ENCODE assay signal across 15 cellular contexts in the genomic region with DNA sequence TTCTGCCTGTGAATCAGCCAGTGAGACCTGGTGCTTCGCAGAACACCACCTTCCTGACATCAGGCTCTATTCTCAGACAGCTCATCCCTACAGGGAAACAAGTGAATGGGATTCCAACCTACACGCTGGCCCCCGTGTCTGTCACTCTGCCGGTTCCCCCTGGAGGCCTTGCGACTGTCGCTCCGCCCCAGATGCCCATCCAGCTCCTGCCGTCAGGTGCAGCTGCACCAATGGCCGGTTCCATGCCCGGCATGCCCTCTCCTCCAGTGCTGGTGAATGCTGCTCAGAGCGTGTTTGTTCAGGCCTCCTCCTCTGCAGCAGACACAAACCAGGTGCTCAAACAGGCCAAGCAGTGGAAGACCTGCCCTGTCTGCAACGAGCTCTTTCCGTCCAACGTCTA. TPM values are rescaled to one million over a fixed set of nuclear protein-coding genes. Genes with fewer than 3 reads are reported as not detected.
DNase-seq lines count a peak whose midpoint lies in the region; ATAC-seq and TF ChIP-seq lines count a peak whose summit lies in the region.
"Had no signal": no experiment of that assay in that cellular context is flagged by ENCODE, and none has a peak within 500 bp of the region (broad histone marks: within the 10 kb centered on the region; RNA-seq: fewer than 3 reads in every experiment).

No MANE protein-coding gene starts in this region.

- POLR2A ChIA-PET in activated CD8-positive, alpha-beta T cell treated with anti-CD3 and anti-CD28 coated beads, Interleukin-2, amount 10 ng/mL, durations not matched to agents 7 days and 5 days (lab: Charles Lee), result no interaction called here
- POLR2A ChIA-PET in activated CD8-positive, alpha-beta T cell treated with anti-CD3 and anti-CD28 coated beads for 36 hours (lab: Charles Lee), result no interaction called here
- POLR2A ChIA-PET in WTC11 (lab: Charles Lee), result no interaction called here

- intact Hi-C loops in activated CD8-positive, alpha-beta T cell treated with anti-CD3 and anti-CD28 coated beads for 36 hours (cut with micrococcal nuclease), result no loop called here

- peaks cover 79% of the 10 kb centered on the region for H3K36me3 ChIP-seq in HAP-1 (replicated peaks)

- peaks cover 55% of the 10 kb centered on the region for H3K36me3 Mint-ChIP-seq in activated CD8-positive, alpha-beta T cell treated with anti-CD3 and anti-CD28 coated beads, Interleukin-2, amount 10 ng/mL, durations not matched to agents 7 days and 5 days (ENCODE audit: low read depth)
- H3K36me3 Mint-ChIP-seq in activated CD8-positive, alpha-beta T cell treated with anti-CD3 and anti-CD28 coated beads for 36 hours (ENCODE audit: low read depth), result peaks cover 64% of the 10 kb centered on the region
- H3K36me3 Mint-ChIP-seq in WTC11 (peaks cover 75% of the 10 kb centered on the region), endothelial cell (ENCODE audit: low read depth, unreplicated experiment) (peaks cover 21% of the 10 kb centered on the region), progenitor cell of endocrine pancreas (ENCODE audit: insufficient read depth) (peaks cover 15% of the 10 kb centered on the region)

- in situ Hi-C loops in HAP-1 (cut with MboI; ENCODE audit: low sequenced_read_pairs), result no loop called here

- H3K27ac Mint-ChIP-seq in activated CD8-positive, alpha-beta T cell treated with anti-CD3 and anti-CD28 coated beads, Interleukin-2, amount 10 ng/mL, durations not matched to agents 7 days and 5 days, result peak overlapping the region; percentile 34
- H3K27ac Mint-ChIP-seq in activated CD8-positive, alpha-beta T cell treated with anti-CD3 and anti-CD28 coated beads for 36 hours, result no peak overlapping the region
- H3K27ac Mint-ChIP-seq in WTC11 (peak overlapping the region; percentile 40; the same call in 1 of the 2 replicates), endothelial cell (ENCODE audit: unreplicated experiment) (no peak overlapping the region), progenitor cell of endocrine pancreas (peak overlapping the region; percentile 31)
- H3K27ac Mint-ChIP-seq: CD8-positive, alpha-beta memory T cell; GM23338 had no signal

- H3K9me3 ChIP-seq in HAP-1, result no peaks in the 10 kb centered on the region
- H3K9me3 ChIP-seq: Caco-2 had no signal

- TF ChIP-seq CTCF in activated CD8-positive, alpha-beta T cell treated with anti-CD3 and anti-CD28 coated beads for 36 hours (IDR thresholded peaks at IDR 0.05), result no peak
- no peak for TF ChIP-seq CTCF in WTC11 (IDR thresholded peaks at IDR 0.05)
- TF ChIP-seq CTCF in endothelial cell (IDR thresholded peaks at IDR 0.05; ENCODE audit: unreplicated experiment), result no peak
- no peak for TF ChIP-seq CTCF in progenitor cell of endocrine pancreas (IDR thresholded peaks at IDR 0.05; ENCODE audit: unreplicated experiment)

- H3K27me3 ChIP-seq in HAP-1 (ENCODE audit: low read depth), result no peaks in the 10 kb centered on the region

- H3K4me1 Mint-ChIP-seq in activated CD8-positive, alpha-beta T cell treated with anti-CD3 and anti-CD28 coated beads, Interleukin-2, amount 10 ng/mL, durations not matched to agents 7 days and 5 days (ENCODE audit: low read depth), result peaks cover 18% of the 10 kb centered on the region
- peaks cover 6% of the 10 kb centered on the region for H3K4me1 Mint-ChIP-seq in activated CD8-positive, alpha-beta T cell treated with anti-CD3 and anti-CD28 coated beads for 36 hours (ENCODE audit: low read depth)
- H3K4me1 Mint-ChIP-seq in WTC11 (peaks cover 9% of the 10 kb centered on the region; the same call in 1 of the 2 replicates), endothelial cell (ENCODE audit: unreplicated experiment) (peaks cover under 1% of the 10 kb centered on the region), progenitor cell of endocrine pancreas (ENCODE audit: low read depth) (no peaks in the 10 kb centered on the region)

- no peaks in the 10 kb centered on the region for H3K27me3 Mint-ChIP-seq in activated CD8-positive, alpha-beta T cell treated with anti-CD3 and anti-CD28 coated beads, Interleukin-2, amount 10 ng/mL, durations not matched to agents 7 days and 5 days (ENCODE audit: low read depth)
- H3K27me3 Mint-ChIP-seq in activated CD8-positive, alpha-beta T cell treated with anti-CD3 and anti-CD28 coated beads for 36 hours, result no peaks in the 10 kb centered on the region
- H3K27me3 Mint-ChIP-seq in WTC11 (ENCODE audit: low read depth) (no peaks in the 10 kb centered on the region; the same call in 1 of the 2 replicates), endothelial cell (ENCODE audit: unreplicated experiment) (no peaks in the 10 kb centered on the region), progenitor cell of endocrine pancreas (no peaks in the 10 kb centered on the region)
- H3K27me3 Mint-ChIP-seq: CD8-positive, alpha-beta memory T cell; IgD-negative memory B cell had no signal

- DNase-seq in activated CD8-positive, alpha-beta T cell treated with anti-CD3 and anti-CD28 coated beads, Interleukin-2, amount 10 ng/mL, durations not matched to agents 7 days and 5 days, result no peak
- no peak for DNase-seq in activated CD8-positive, alpha-beta T cell treated with anti-CD3 and anti-CD28 coated beads for 36 hours
- DNase-seq in WTC11 (ENCODE audit: low spot score) (no peak), endothelial cell (ENCODE audit: low spot score) (no peak), progenitor cell of endocrine pancreas (ENCODE audit: low spot score, unreplicated experiment) (no peak), pons (ENCODE audit: low spot score) (no peak), HAP-1 (ENCODE audit: low spot score in 2 of 2) (no peak)
- DNase-seq: Caco-2; CD8-positive, alpha-beta memory T cell; DND-41; GDM1 had no signal

- CTCF ChIA-PET in activated CD8-positive, alpha-beta T cell treated with anti-CD3 and anti-CD28 coated beads, Interleukin-2, amount 10 ng/mL, durations not matched to agents 7 days and 5 days (lab: Charles Lee), result no interaction called here
- CTCF ChIA-PET in activated CD8-positive, alpha-beta T cell treated with anti-CD3 and anti-CD28 coated beads for 36 hours (lab: Charles Lee), result interaction anchor here (0.8 kb wide), 1 partner anchor 22 kb away, joined by 3 read pairs; no protein-coding TSS in a partner anchor
- CTCF ChIA-PET in WTC11 (lab: Charles Lee), result interaction anchor here (0.6 kb wide), 1 partner anchor 338 kb away, joined by 3 read pairs; no protein-coding TSS in a partner anchor

- ATAC-seq in activated CD8-positive, alpha-beta T cell treated with anti-CD3 and anti-CD28 coated beads, Interleukin-2, amount 10 ng/mL, durations not matched to agents 7 days and 5 days, result no peak
- ATAC-seq in activated CD8-positive, alpha-beta T cell treated with anti-CD3 and anti-CD28 coated beads for 36 hours, result no peak
- ATAC-seq in WTC11 (no peak), HG03354 (IDR thresholded peaks at IDR 0.05; ENCODE audit: poor library complexity, severe bottlenecking, unreplicated experiment) (no peak)
- ATAC-seq: GM23338, HCT116 had no signal

- H3K4me3 ChIP-seq in HAP-1, result no peak overlapping the region
- H3K4me3 ChIP-seq: GM23338 had no signal

- H3K9me3 Mint-ChIP-seq in activated CD8-positive, alpha-beta T cell treated with anti-CD3 and anti-CD28 coated beads, Interleukin-2, amount 10 ng/mL, durations not matched to agents 7 days and 5 days (ENCODE audit: insufficient read depth), result no peaks in the 10 kb centered on the region
- no peaks in the 10 kb centered on the region for H3K9me3 Mint-ChIP-seq in activated CD8-positive, alpha-beta T cell treated with anti-CD3 and anti-CD28 coated beads for 36 hours
- H3K9me3 Mint-ChIP-seq in WTC11, result no peaks in the 10 kb centered on the region
- H3K9me3 Mint-ChIP-seq in endothelial cell (ENCODE audit: unreplicated experiment), result no peaks in the 10 kb centered on the region
- no peaks in the 10 kb centered on the region for H3K9me3 Mint-ChIP-seq in progenitor cell of endocrine pancreas (ENCODE audit: low read depth)
- H3K9me3 Mint-ChIP-seq: CD8-positive, alpha-beta memory T cell; GM23338; IgD-negative memory B cell had no signal

- H3K4me1 ChIP-seq in HAP-1, result no peaks in the 10 kb centered on the region
- H3K4me1 ChIP-seq: Caco-2 had no signal

- no peak overlapping the region for H3K4me3 Mint-ChIP-seq in activated CD8-positive, alpha-beta T cell treated with anti-CD3 and anti-CD28 coated beads, Interleukin-2, amount 10 ng/mL, durations not matched to agents 7 days and 5 days
- no peak overlapping the region for H3K4me3 Mint-ChIP-seq in activated CD8-positive, alpha-beta T cell treated with anti-CD3 and anti-CD28 coated beads for 36 hours
- no peak overlapping the region for H3K4me3 Mint-ChIP-seq in WTC11
- peak overlapping the region; percentile 54 for H3K4me3 Mint-ChIP-seq in endothelial cell (ENCODE audit: unreplicated experiment)
- no peak overlapping the region for H3K4me3 Mint-ChIP-seq in progenitor cell of endocrine pancreas (ENCODE audit: low read depth)
- H3K4me3 Mint-ChIP-seq: CD8-positive, alpha-beta memory T cell; GM23338; IgD-negative memory B cell had no signal

TF ChIP-seq in WTC11, 78 proteins besides CTCF, POLR2A, EP300 and RAD21:
- TF ChIP-seq, protein P1, sequence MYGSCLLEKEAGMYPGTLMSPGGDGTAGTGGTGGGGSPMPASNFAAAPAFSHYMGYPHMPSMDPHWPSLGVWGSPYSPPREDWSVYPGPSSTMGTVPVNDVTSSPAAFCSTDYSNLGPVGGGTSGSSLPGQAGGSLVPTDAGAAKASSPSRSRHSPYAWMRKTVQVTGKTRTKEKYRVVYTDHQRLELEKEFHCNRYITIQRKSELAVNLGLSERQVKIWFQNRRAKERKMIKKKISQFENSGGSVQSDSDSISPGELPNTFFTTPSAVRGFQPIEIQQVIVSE (CRISPR knock-in tag; IDR thresholded peaks at IDR 0.05; ENCODE audit: borderline replicate concordance), result no peak
- no peak for TF ChIP-seq ZBTB21 (CRISPR knock-in tag; IDR thresholded peaks at IDR 0.05; ENCODE audit: borderline replicate concordance)
- TF ChIP-seq, protein P2, sequence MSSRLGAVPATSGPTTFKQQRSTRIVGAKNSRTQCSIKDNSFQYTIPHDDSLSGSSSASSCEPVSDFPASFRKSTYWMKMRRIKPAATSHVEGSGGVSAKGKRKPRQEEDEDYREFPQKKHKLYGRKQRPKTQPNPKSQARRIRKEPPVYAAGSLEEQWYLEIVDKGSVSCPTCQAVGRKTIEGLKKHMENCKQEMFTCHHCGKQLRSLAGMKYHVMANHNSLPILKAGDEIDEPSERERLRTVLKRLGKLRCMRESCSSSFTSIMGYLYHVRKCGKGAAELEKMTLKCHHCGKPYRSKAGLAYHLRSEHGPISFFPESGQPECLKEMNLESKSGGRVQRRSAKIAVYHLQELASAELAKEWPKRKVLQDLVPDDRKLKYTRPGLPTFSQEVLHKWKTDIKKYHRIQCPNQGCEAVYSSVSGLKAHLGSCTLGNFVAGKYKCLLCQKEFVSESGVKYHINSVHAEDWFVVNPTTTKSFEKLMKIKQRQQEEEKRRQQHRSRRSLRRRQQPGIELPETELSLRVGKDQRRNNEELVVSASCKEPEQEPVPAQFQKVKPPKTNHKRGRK (CRISPR knock-in tag; IDR thresholded peaks at IDR 0.05; ENCODE audit: borderline replicate concordance), result no peak

RNA-seq across cellular contexts. Expression of gene ADNP2, which starts 28.1 kb away (rescaled TPM):
- total RNA-seq in activated CD8-positive, alpha-beta T cell treated with anti-CD3 and anti-CD28 coated beads, Interleukin-2, amount 10 ng/mL, durations not matched to agents 7 days and 5 days, result 10 to 100 TPM; 23.5 to 24.5 TPM
- total RNA-seq in activated CD8-positive, alpha-beta T cell treated with anti-CD3 and anti-CD28 coated beads for 36 hours, result 10 to 100 TPM; 22.1 to 22.5 TPM
- 46.5 to 56.0 TPM (median 49.0 TPM) in 3 replicates for total RNA-seq in WTC11 (2021)
- total RNA-seq in endothelial cell (ENCODE audit: unreplicated experiment), result 23.7 TPM
- 31.8 and 33.4 TPM in 2 replicates for total RNA-seq in progenitor cell of endocrine pancreas

Comparison
In these comparisons a context has a peak if more than half of its experiments do, and no peak if none do; other contexts are left out.
1. H3K27ac Mint-ChIP-seq: peak in activated CD8-positive, alpha-beta T cell treated with anti-CD3 and anti-CD28 coated beads, Interleukin-2, amount 10 ng/mL, durations not matched to agents 7 days and 5 days (single experiment), WTC11 (single experiment) and progenitor cell of endocrine pancreas (single experiment); none in activated CD8-positive, alpha-beta T cell treated with anti-CD3 and anti-CD28 coated beads for 36 hours (single experiment) and endothelial cell (single experiment).